ENCODE assay signal across 8 cellular contexts in the genomic region with DNA sequence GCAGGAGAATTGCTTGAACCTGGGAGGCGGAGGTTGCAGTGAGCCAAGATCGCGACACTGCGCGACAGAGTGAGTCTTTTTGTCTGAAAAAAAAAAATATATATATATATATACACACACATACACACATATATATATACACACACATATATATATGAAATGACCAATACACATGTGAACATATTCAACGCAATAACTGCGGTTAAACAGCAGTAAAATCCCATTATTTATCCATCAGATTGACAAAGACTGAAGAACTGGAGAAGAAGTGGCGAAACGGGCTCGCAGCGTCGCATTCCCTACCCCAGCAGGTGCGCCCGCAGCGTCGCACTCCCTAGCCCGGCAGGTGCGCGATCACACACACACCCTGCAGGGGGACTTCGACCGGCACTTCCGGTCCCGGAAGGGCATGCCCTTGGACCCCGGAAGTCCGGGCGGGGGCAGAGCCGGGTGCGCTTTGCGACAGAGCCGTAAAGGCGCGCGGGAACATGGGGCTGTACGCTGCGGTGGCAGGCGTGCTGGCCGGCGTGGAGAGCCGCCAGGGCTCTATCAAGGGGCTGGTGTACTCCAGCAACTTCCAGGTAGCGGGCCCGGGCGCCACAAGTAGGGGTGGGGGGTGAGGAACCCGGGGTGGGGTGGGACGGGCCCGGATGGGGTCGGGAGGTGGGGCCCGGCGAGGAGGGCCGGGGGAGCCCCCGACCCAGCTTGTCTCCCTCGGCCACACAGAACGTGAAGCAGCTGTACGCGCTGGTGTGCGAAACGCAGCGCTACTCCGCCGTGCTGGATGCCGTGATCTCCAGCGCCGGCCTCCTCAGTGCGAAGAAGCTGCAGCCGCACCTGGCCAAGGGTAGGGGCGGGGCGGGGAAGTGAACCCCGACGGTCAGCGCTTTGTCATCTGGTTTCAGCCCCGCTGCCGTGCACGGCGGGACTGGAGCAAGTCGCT. TPM values are rescaled to one million over a fixed set of nuclear protein-coding genes. Genes with fewer than 3 reads are reported as not detected.
DNase-seq lines count a peak whose midpoint lies in the region; ATAC-seq, FAIRE-seq and TF ChIP-seq lines count a peak whose summit lies in the region.
"Not testable (repeated sequence)": the region's sequence is repeated elsewhere in the genome, so short reads cannot be mapped to it uniquely, and the experiment has no call there.

No MANE protein-coding gene starts in this region.

- not testable (repeated sequence) for H3K4me1 ChIP-seq in HCT116 (ENCODE audit: control insufficient read depth in 1 of 2, insufficient read depth in 2 of 2, low read length in 2 of 2); K562 (replicated peaks in 1 of 2; ENCODE audit: control insufficient read depth in 2 of 2, insufficient read depth in 2 of 2, low read length in 2 of 2); heart right ventricle

- not testable (repeated sequence) for H3K79me2 ChIP-seq in HCT116 (ENCODE audit: insufficient read depth, low read length); K562 (ENCODE audit: control insufficient read depth, insufficient read depth, low read length)

- intact Hi-C loops in HCT116 (cut with micrococcal nuclease); K562 (cut with micrococcal nuclease); heart right ventricle (cut with DNase I): not testable (repeated sequence)

- H3K27ac Mint-ChIP-seq in T-helper 17 cell, progenitor cell of endocrine pancreas: not testable (repeated sequence)

- H3K4me3 ChIP-seq in AG04449 (ENCODE audit: low read depth, low read length) (peak overlapping the region; percentile 38; the same call in 1 of the 2 replicates), HCT116 (replicated peaks in 1 of 2; ENCODE audit: low read depth in 1 of 2, low read length in 2 of 2) (peak overlapping the region in 1 of 2 experiments; percentile 28; a peak in 2 of 4 replicates), heart right ventricle (peak overlapping the region in 8 of 10 donors; percentile 31 to 51 (median 46))
- H3K4me3 ChIP-seq in K562 = not testable (repeated sequence)

- not testable (repeated sequence) for TF ChIP-seq RAD21 in HCT116 (IDR thresholded peaks at IDR 0.05; ENCODE audit: low read depth); K562 (CRISPR knock-in tag; conservative IDR thresholded peaks at IDR 0.05 in 1 of 2, IDR thresholded peaks at IDR 0.05 in 1 of 2)

- not testable (repeated sequence) for H3K9me2 ChIP-seq in HCT116 (ENCODE audit: insufficient read depth)

- H3K27me3 ChIP-seq in HCT116 (ENCODE audit: insufficient read depth, low read length); K562 (ENCODE audit: control insufficient read depth in 2 of 2, insufficient read depth in 2 of 2, low read length in 2 of 2); heart right ventricle: not testable (repeated sequence)

- CTCF ChIA-PET in AG04449 (lab: Yijun Ruan, JAX); HCT116 (lab: Charles Lee); K562 (lab: Yijun Ruan, JAX; ENCODE audit: low intra/inter-chr PET ratio): not testable (repeated sequence)

- in situ Hi-C loops in K562 (cut with MboI) = not testable (repeated sequence)

- H3K4me1 Mint-ChIP-seq in T-helper 17 cell; progenitor cell of endocrine pancreas (ENCODE audit: low read depth): not testable (repeated sequence)

- not testable (repeated sequence) for H3K9me3 ChIP-seq in HCT116 (ENCODE audit: control insufficient read depth in 1 of 2, insufficient read depth in 1 of 2, low read depth in 1 of 2, low read length in 2 of 2); T-helper 17 cell (ENCODE audit: control insufficient read depth, low read length, poor library complexity, severe bottlenecking); K562 (replicated peaks; ENCODE audit: control insufficient read depth, insufficient read depth, low read depth, low read length); heart right ventricle

- ATAC-seq in GM19023 (IDR thresholded peaks at IDR 0.05; ENCODE audit: unreplicated experiment) = peak; percentile 85
- ATAC-seq in HCT116 = peak; percentile 91
- ATAC-seq in HG03196 (IDR thresholded peaks at IDR 0.05; ENCODE audit: unreplicated experiment) = peak; percentile 91
- ATAC-seq in T-helper 17 cell = peak; percentile 95
- peak; percentile 93 for ATAC-seq in K562
- peak; percentile 95 to 98 (median 98) for ATAC-seq in heart right ventricle

- H3K27me3 Mint-ChIP-seq in T-helper 17 cell, progenitor cell of endocrine pancreas: not testable (repeated sequence)

- not testable (repeated sequence) for TF ChIP-seq POLR2A in HCT116 (IDR thresholded peaks at IDR 0.05; ENCODE audit: borderline replicate concordance, extremely low read depth, insufficient read depth, insufficient read length); K562 (conservative IDR thresholded peaks at IDR 0.05)

- peak overlapping the region; percentile 70 for H3K4me3 Mint-ChIP-seq in T-helper 17 cell
- H3K4me3 Mint-ChIP-seq in progenitor cell of endocrine pancreas (ENCODE audit: low read depth) = peak overlapping the region; percentile 57

- H4K20me1 ChIP-seq in HCT116 (ENCODE audit: insufficient read depth); K562 (replicated peaks; ENCODE audit: control insufficient read depth, insufficient read depth, low read length): not testable (repeated sequence)

- POLR2A ChIA-PET in AG04449 (lab: Yijun Ruan, JAX); HCT116 (lab: Charles Lee); K562 (lab: Yijun Ruan, JAX): not testable (repeated sequence)

- not testable (repeated sequence) for H3K27ac ChIP-seq in HCT116 (ENCODE audit: low read depth, low read length); K562 (ENCODE audit: extremely low read depth, low read depth, low read length); heart right ventricle

- H3K9ac ChIP-seq in HCT116 (ENCODE audit: low read length); K562 (ENCODE audit: insufficient read depth in 1 of 2, low read depth in 2 of 2, low read length in 2 of 2): not testable (repeated sequence)

- H3K4me2 ChIP-seq in HCT116 (ENCODE audit: low read length); K562 (ENCODE audit: insufficient read depth, low read length): not testable (repeated sequence)

- not testable (repeated sequence) for TF ChIP-seq EP300 in K562 (IDR thresholded peaks at IDR 0.05; ENCODE audit: low read length)

- WGBS in K562 (ENCODE audit: insufficient coverage, low coverage, missing lambda C conversion rate) = 3% methylated on average over 7 of the region's 74 CpGs
- 13 to 18% methylated on average over 1 to 16 of the region's 74 CpGs for WGBS in heart right ventricle, 2 donors

- H2AFZ ChIP-seq in HCT116 (ENCODE audit: low read depth, low read length, poor library complexity, severe bottlenecking); K562 (ENCODE audit: low read depth, low read length): not testable (repeated sequence)

- TF ChIP-seq CTCF in AG04449 (IDR thresholded peaks at IDR 0.05; ENCODE audit: insufficient read depth, low read length, missing control alignments); HCT116 (IDR thresholded peaks at IDR 0.05 in 2 of 3, conservative IDR thresholded peaks at IDR 0.05 in 1 of 3; ENCODE audit: borderline replicate concordance in 1 of 3, insufficient read depth in 1 of 3, low read depth in 2 of 3, low read length in 2 of 3); K562 (IDR thresholded peaks at IDR 0.05 in 2 of 3, conservative IDR thresholded peaks at IDR 0.05 in 1 of 3; ENCODE audit: insufficient read depth in 2 of 3, low read depth in 1 of 3, low read length in 3 of 3); heart right ventricle (IDR thresholded peaks at IDR 0.05); progenitor cell of endocrine pancreas (IDR thresholded peaks at IDR 0.05; ENCODE audit: unreplicated experiment): not testable (repeated sequence)

- TSS peak; percentile 77 for BruUV-seq in HCT116 (replicated peaks; lab: Mats Ljungman, UMichigan)
- BruUV-seq in K562 (replicated peaks; lab: Mats Ljungman, UMichigan) = TSS peak; percentile 90

- not testable (repeated sequence) for H3K36me3 Mint-ChIP-seq in T-helper 17 cell (ENCODE audit: low read depth); progenitor cell of endocrine pancreas (ENCODE audit: insufficient read depth)

- FAIRE-seq in K562 (lab: Jason Lieb, UNC) = peak; percentile 73

- not testable (repeated sequence) for H3K9me1 ChIP-seq in K562 (ENCODE audit: control insufficient read depth, insufficient read depth, low read length)

- H3K36me3 ChIP-seq in HCT116 (ENCODE audit: control insufficient read depth in 1 of 2, insufficient read depth in 2 of 2, low read length in 2 of 2); K562 (ENCODE audit: control insufficient read depth, insufficient read depth, low read length); heart right ventricle: not testable (repeated sequence)

- not testable (repeated sequence) for H3K9me3 Mint-ChIP-seq in progenitor cell of endocrine pancreas (ENCODE audit: low read depth)

- RAD21 ChIA-PET in HCT116 (lab: Charles Lee; ENCODE audit: low non-redundant PET in 1 of 2, low total read pairs in 2 of 2, uncharacterized antibody in 2 of 2, unreplicated experiment in 2 of 2) = not testable (repeated sequence)

- not testable (repeated sequence) for DNase-seq in AG04449 (ENCODE audit: low read depth, low spot score); HCT116 (ENCODE audit: low read depth, low spot score); T-helper 17 cell; K562 (ENCODE audit: extremely low read depth in 1 of 4, low spot score in 3 of 4); heart right ventricle; progenitor cell of endocrine pancreas (ENCODE audit: low spot score, unreplicated experiment)

RNA-seq across cellular contexts. Expression of gene TRIM73, which starts 14.7 kb away (rescaled TPM):
- total RNA-seq in HCT116 (2021; ENCODE audit: unreplicated experiment) (8.8 TPM), T-helper 17 cell (10 to 100 TPM; 13.7 to 19.4 TPM), K562 (2014; rRNA removed) (0.64 and 1.2 TPM in 2 replicates), K562 (2014; rRNA removed; fragmentation: Illumina TruSeq; extraction: Trizol) (0.04 TPM in 1 of 2 replicates, not detected in the other), K562 (2015; rRNA removed; fragmentation: Illumina TruSeq; extraction: Trizol) (0.41 and 0.80 TPM in 2 replicates), K562 (2021) (1.2 and 1.4 TPM in 2 replicates), heart right ventricle (1 to 10 TPM in 8 of 10 donors, under 1 TPM in 2; 0.90 to 2.2 (median 1.2) TPM), progenitor cell of endocrine pancreas (10.2 and 11.3 TPM in 2 replicates)
- polyA plus RNA-seq in HCT116 (2012) = 4.2 and 4.5 TPM in 2 replicates
- total RNA-seq in K562 (2011; cell fraction: chromatin; rRNA removed; ENCODE audit: low replicate concordance) = 1.1 and 4.1 TPM in 2 replicates
- total RNA-seq in K562 (2011; cell fraction: nucleolus; rRNA removed) = 2.1 and 3.0 TPM in 2 replicates
- 1.9 and 2.1 TPM in 2 replicates for total RNA-seq in K562 (2011; cell fraction: nucleoplasm; rRNA removed)
- polyA plus RNA-seq in K562 (2011; rRNA removed) (0.30 TPM in 1 of 2 replicates, not detected in the other), K562 (2014; fragmentation: Illumina TruSeq; extraction: Trizol) (0.15 TPM in 1 of 2 replicates, not detected in the other), K562 (2014; fragmentation: Nextera tagmentation; extraction: Ambion mirVana) (not detected), K562 (2014; rRNA removed) (0.28 and 0.90 TPM in 2 replicates), heart right ventricle (1 to 10 TPM; 1.1 to 2.6 TPM)
- 0.03 and 0.42 TPM in 2 replicates for polyA plus RNA-seq in K562 (2011; cell fraction: cytosol; rRNA removed)
- polyA plus RNA-seq in K562 (2011; cell fraction: nucleus; rRNA removed) = 1.8 and 4.8 TPM in 2 replicates
- 0.52 and 4.5 TPM in 2 replicates for polyA plus RNA-seq in K562 (2012)
- polyA minus RNA-seq in K562 (2011; rRNA and poly(A)+ RNA removed) = 0.14 TPM in 1 of 2 replicates, not detected in the other
- not detected in 2 replicates for polyA minus RNA-seq in K562 (2011; cell fraction: cytosol; rRNA and poly(A)+ RNA removed)
- polyA minus RNA-seq in K562 (2011; cell fraction: nucleus; rRNA and poly(A)+ RNA removed) = 0.40 and 0.44 TPM in 2 replicates
